ENCODE assay signal across 20 cellular contexts in genomic region chr9:88090151-88090581, GRCh38. TPM values are rescaled to one million over a fixed set of nuclear protein-coding genes. Genes with fewer than 3 reads are reported as not detected.
DNase-seq lines count a peak whose midpoint lies in the region; ATAC-seq lines count a peak whose summit lies in the region.
"Had no signal": no experiment of that assay in that cellular context is flagged by ENCODE, and none has a peak within 500 bp of the region (broad histone marks: within the 10 kb centered on the region; RNA-seq: fewer than 3 reads in every experiment).

No MANE protein-coding gene starts in this region.

- DNase-seq in NCI-H146 (lab: John Stamatoyannopoulos, UW) (peak; percentile 1), NCI-H146 treated with DMSO at 0.1 percent for 48 hours (lab: John Stamatoyannopoulos, UW; ENCODE audit: unreplicated experiment) (no peak), Right ventricle myocardium superior (peak; percentile 66), mesendoderm (peak; percentile 89), DMS153 (lab: John Stamatoyannopoulos, UW) (no peak)
- DNase-seq: activated CD4-positive, alpha-beta T cell treated with anti-CD3 and anti-CD28 coated beads, Interleukin-2, amount 50 U/mL, for 1 hour; activated naive CD4-positive, alpha-beta T cell treated with anti-CD3 and anti-CD28 coated beads, Interleukin-2, amount 10 ng/mL, durations not matched to agents 7 days and 5 days; activated T-cell treated with anti-CD3 and anti-CD28 coated beads for 4 hours; central memory CD4-positive, alpha-beta T cell; DMS53; effector memory CD8-positive, alpha-beta T cell; MV-4-11; NCI-H2107; stimulated activated CD4-positive, alpha-beta T cell treated with anti-CD3 and anti-CD28 coated beads, Interleukin-2, amount 100 ng/mL, for 48 hours had no signal

- no CpG with 5 or more reads among the region's 4 CpGs for WGBS in mesendoderm (ENCODE audit: extremely low coverage, insufficient coverage, low lambda C conversion rate)

- H4K8ac ChIP-seq in mesendoderm (ENCODE audit: low read depth, low read length): no peak overlapping the region

- H3K27ac ChIP-seq in mesendoderm (ENCODE audit: low read depth, low read length): no peak overlapping the region
- H3K27ac ChIP-seq: 22Rv1, C4-2B, thoracic aorta had no signal

- no peaks in the 10 kb centered on the region for H3K27me3 ChIP-seq in mesendoderm (ENCODE audit: insufficient read depth, low read length, poor library complexity)

- no peak overlapping the region for H3K23ac ChIP-seq in mesendoderm (ENCODE audit: low read length)

- H3K9ac ChIP-seq in mesendoderm (ENCODE audit: low read length): no peak overlapping the region

- no peak overlapping the region for H2BK5ac ChIP-seq in mesendoderm (ENCODE audit: low read length)

- H2BK120ac ChIP-seq in mesendoderm (ENCODE audit: low read depth, low read length): no peak overlapping the region

- H3K56ac ChIP-seq in mesendoderm (ENCODE audit: low read length): no peak overlapping the region

- H3K4me1 ChIP-seq in mesendoderm (ENCODE audit: control insufficient read depth, low read depth, low read length): peaks cover 3% of the 10 kb centered on the region

- intact Hi-C loops in Right ventricle myocardium superior (cut with DNase I): no loop called here

- H3K4me2 ChIP-seq in mesendoderm (ENCODE audit: low read length): no peak overlapping the region

- peak; percentile 90 for ATAC-seq in Right ventricle myocardium superior (ENCODE audit: poor library complexity)
- ATAC-seq in HG03280 (IDR thresholded peaks at IDR 0.05; ENCODE audit: unreplicated experiment): no peak
- no peak for ATAC-seq in HG02973 (IDR thresholded peaks at IDR 0.05; ENCODE audit: unreplicated experiment)
- ATAC-seq in HG02642 (IDR thresholded peaks at IDR 0.05; ENCODE audit: poor library complexity, unreplicated experiment): no peak
- ATAC-seq: effector memory CD8-positive, alpha-beta T cell had no signal

- H2BK15ac ChIP-seq in mesendoderm (replicated peaks; ENCODE audit: low read depth): no peak overlapping the region

- H2AK5ac ChIP-seq in mesendoderm (ENCODE audit: low read length): no peak overlapping the region

- H3K4ac ChIP-seq in mesendoderm (ENCODE audit: low read depth, low read length): no peak overlapping the region

- H3K79me1 ChIP-seq in mesendoderm (ENCODE audit: low read length): no peaks in the 10 kb centered on the region

- no peak overlapping the region for H3K18ac ChIP-seq in mesendoderm (ENCODE audit: low read length)

- H4K5ac ChIP-seq in mesendoderm (ENCODE audit: low read length): no peak overlapping the region

- no peak overlapping the region for H3K4me3 ChIP-seq in mesendoderm (ENCODE audit: low read length)
- H3K4me3 ChIP-seq: thoracic aorta had no signal

- no peaks in the 10 kb centered on the region for H3K36me3 ChIP-seq in mesendoderm (ENCODE audit: control insufficient read depth, insufficient read depth, low read length)
- H3K36me3 ChIP-seq: thoracic aorta had no signal

- no peaks in the 10 kb centered on the region for H3K79me2 ChIP-seq in mesendoderm (ENCODE audit: control insufficient read depth, insufficient read depth, low read length)

RNA-seq across cellular contexts. Expression of gene SPATA31C2, which starts 48.1 kb away (rescaled TPM):
- not detected for total RNA-seq in Right ventricle myocardium superior
- 0.04 TPM for polyA plus RNA-seq in mesendoderm (2013, experiment 1 of 2)
- polyA plus RNA-seq in mesendoderm (2013, experiment 2 of 2): 0.03 TPM
- total RNA-seq: thoracic aorta had no signal

Comparison
In these comparisons a context has a peak if more than half of its experiments do, and no peak if none do; other contexts are left out.
1. DNase-seq: peak in NCI-H146 (single experiment), Right ventricle myocardium superior (single experiment) and mesendoderm (single experiment); none in NCI-H146 treated with DMSO at 0.1 percent for 48 hours (single experiment) and DMS153 (single experiment).